In the genomic region with DNA sequence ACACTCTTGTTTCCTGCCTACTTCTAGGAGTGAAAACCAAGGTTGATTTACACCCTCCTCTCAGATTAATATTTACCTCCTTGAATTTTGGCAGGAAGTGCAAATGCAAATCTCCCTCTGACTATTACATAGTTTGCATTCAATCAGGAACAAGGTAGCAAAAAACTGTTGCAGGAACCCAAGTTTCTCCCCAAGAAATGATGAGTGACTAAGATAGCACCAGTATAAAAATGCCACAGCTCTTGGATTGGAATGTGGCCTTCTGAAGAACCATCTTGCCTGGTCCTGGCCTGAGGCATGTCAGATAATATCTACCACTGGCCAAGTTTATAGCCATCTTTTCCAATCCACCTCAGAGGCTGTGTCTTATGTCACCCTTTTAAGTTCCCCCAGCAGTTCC, we compare ENCODE assay signal across 16 cellular contexts.
DNase-seq lines count a peak whose midpoint lies in the region; ATAC-seq lines count a peak whose summit lies in the region.
"Had no signal": no experiment of that assay in that cellular context is flagged by ENCODE, and none has a peak within 500 bp of the region (broad histone marks: within the 10 kb centered on the region; RNA-seq: fewer than 3 reads in every experiment).

No MANE protein-coding gene starts in this region.

- H3K18ac ChIP-seq in mesenchymal stem cell (ENCODE audit: low read depth in 1 of 2, low read length in 2 of 2) = no peak overlapping the region

- no peaks in the 10 kb centered on the region for H3K9me3 ChIP-seq in mesenchymal stem cell (ENCODE audit: control insufficient read depth, low read length)
- H3K9me3 ChIP-seq: BE2C had no signal

- H3K27me3 ChIP-seq in mesenchymal stem cell (ENCODE audit: control insufficient read depth in 1 of 2, insufficient read depth in 1 of 2, low read length in 2 of 2) = peaks cover 0 to 6% of the 10 kb centered on the region in 2 experiments
- H3K27me3 ChIP-seq: BE2C had no signal

- H3K4me2 ChIP-seq in mesenchymal stem cell (ENCODE audit: low read length, poor library complexity, severe bottlenecking) = no peak overlapping the region

- H4K8ac ChIP-seq in mesenchymal stem cell (ENCODE audit: low read length) = no peak overlapping the region

- no peak overlapping the region for H2BK15ac ChIP-seq in mesenchymal stem cell (ENCODE audit: low read depth, poor library complexity, severe bottlenecking)

- H2BK5ac ChIP-seq in mesenchymal stem cell (ENCODE audit: low read depth, low read length, poor library complexity, severe bottlenecking) = no peak overlapping the region

- no peak overlapping the region for H3K4ac ChIP-seq in mesenchymal stem cell (ENCODE audit: low read depth in 1 of 2, low read length in 2 of 2)

- no peaks in the 10 kb centered on the region for H3K79me1 ChIP-seq in mesenchymal stem cell (replicated peaks; ENCODE audit: low read length, poor library complexity, severe bottlenecking)

- DNase-seq in ELF-1 (ENCODE audit: low read depth, low spot score) = peak; percentile 53
- DNase-seq in M059J (ENCODE audit: low read depth) = peak; percentile 84
- DNase-seq in glomerular visceral epithelial cell (ENCODE audit: extremely low spot score) = peak; percentile 32
- DNase-seq in renal cortical epithelial cell (ENCODE audit: low read depth) = peak; percentile 40
- DNase-seq in mesenchymal stem cell = no peak
- DNase-seq in NCI-H1092 treated with DMSO at 0.1 percent for 48 hours (lab: John Stamatoyannopoulos, UW) = no peak
- DNase-seq: BE2C; CD4-positive, alpha-beta memory T cell; DMS153; DMS79 treated with DMSO at 0.1 percent for 48 hours; IMR-90; KBM-7 had no signal

- H3K9ac ChIP-seq in mesenchymal stem cell (ENCODE audit: low read length) = no peak overlapping the region

- no peak overlapping the region for H3K14ac ChIP-seq in mesenchymal stem cell (ENCODE audit: low read length in 2 of 2)

- H3K4me1 ChIP-seq in mesenchymal stem cell (ENCODE audit: control insufficient read depth, insufficient read depth, low read depth, low read length) = peaks cover 4% of the 10 kb centered on the region
- H3K4me1 ChIP-seq: BE2C had no signal

- no peak overlapping the region for H2BK12ac ChIP-seq in mesenchymal stem cell (ENCODE audit: low read length in 2 of 2)

- H3K36me3 ChIP-seq in mesenchymal stem cell (ENCODE audit: control insufficient read depth in 1 of 2, insufficient read depth in 2 of 2, low read depth in 1 of 2, low read length in 2 of 2) = no peaks in the 10 kb centered on the region
- H3K36me3 ChIP-seq: BE2C had no signal

- no peak overlapping the region for H2BK120ac ChIP-seq in mesenchymal stem cell (ENCODE audit: low read depth, low read length)

- H3K23ac ChIP-seq in mesenchymal stem cell (ENCODE audit: low read length in 2 of 2) = no peak overlapping the region

- no peak overlapping the region for H3K4me3 ChIP-seq in mesenchymal stem cell (ENCODE audit: insufficient read depth in 1 of 2, low read depth in 1 of 2, low read length in 2 of 2)
- H3K4me3 ChIP-seq: GM12878 had no signal

- H3K27ac ChIP-seq in mesenchymal stem cell (ENCODE audit: low read length, poor library complexity, severe bottlenecking) = no peak overlapping the region
- H3K27ac ChIP-seq: C4-2B had no signal

- H4K91ac ChIP-seq in mesenchymal stem cell (ENCODE audit: low read length) = no peak overlapping the region

- no peak overlapping the region for H2AK5ac ChIP-seq in mesenchymal stem cell (ENCODE audit: low read length, severe bottlenecking)

- no peak overlapping the region for H2AFZ ChIP-seq in mesenchymal stem cell (ENCODE audit: low read depth, low read length)

- no peak for ATAC-seq in GM19467 (IDR thresholded peaks at IDR 0.05; ENCODE audit: unreplicated experiment)
- ATAC-seq: GM12878, HCT116 had no signal

Comparison
In these comparisons a context has a peak if more than half of its experiments do, and no peak if none do; other contexts are left out.
1. DNase-seq: peak in ELF-1 (single experiment), M059J (single experiment), glomerular visceral epithelial cell (single experiment) and renal cortical epithelial cell (single experiment); none in mesenchymal stem cell (single experiment) and NCI-H1092 treated with DMSO at 0.1 percent for 48 hours (single experiment).